27 cellular contexts compared by ENCODE assay signal in genomic region chr1:57363165-57363564, GRCh38.
"Had no signal": no experiment of that assay in that cellular context is flagged by ENCODE, and none has a peak within 500 bp of the region (broad histone marks: within the 10 kb centered on the region; RNA-seq: fewer than 3 reads in every experiment).

No MANE protein-coding gene starts in this region.

- DNase-seq: hippocampal formation; kidney glomerular epithelial cell; left colon; left lung; mesendoderm; naive thymus-derived CD4-positive, alpha-beta T cell; nucleus accumbens; pancreas; posterior cingulate gyrus; right lobe of liver; stimulated activated CD4-positive, alpha-beta T cell treated with anti-CD3 and anti-CD28 coated beads, Interleukin-12 subunit alpha, Interleukin-12 subunit beta, amount 100 ng/mL, for 4 hours; stimulated activated CD4-positive, alpha-beta T cell treated with anti-CD3 and anti-CD28 coated beads, Interleukin-15, amount 100 ng/mL, for 24 hours; stimulated activated CD4-positive, alpha-beta T cell treated with anti-CD3 and anti-CD28 coated beads, Interleukin-2, amount 100 ng/mL, for 24 hours; stimulated activated CD4-positive, alpha-beta T cell treated with anti-CD3 and anti-CD28 coated beads, Interleukin-4, amount 100 ng/mL, for 1 hour; stimulated activated naive CD4-positive, alpha-beta T cell; tibial artery; trophoblast cell; upper lobe of right lung had no signal

- H3K4me3 Mint-ChIP-seq: mesothelial cell of epicardium; naive thymus-derived CD4-positive, alpha-beta T cell; natural killer cell treated with Interleukin-12 subunit alpha and Interleukin-12 subunit beta and Interleukin-15 and Interleukin-18, amount 100 ng/mL, for 72 hours; neural crest cell; stimulated activated naive CD8-positive, alpha-beta T cell treated with anti-CD3 and anti-CD28 coated beads, Interleukin-15, Interleukin-2, amounts not matched to agents 100 ng/mL and 50 ng/mL, for 24 hours had no signal

- H3K4me3 ChIP-seq: left lung, lung, pancreas, prostate gland, right lobe of liver, skin epidermis, suprapubic skin, thoracic aorta, tibial artery, upper lobe of right lung had no signal

- H3K36me3 ChIP-seq: left lung, pancreas, prostate gland, right lobe of liver, suprapubic skin, thoracic aorta, tibial artery, upper lobe of right lung had no signal

- H3K27ac ChIP-seq: left lung, pancreas, prostate gland, right lobe of liver, skin epidermis, suprapubic skin, thoracic aorta, tibial artery, upper lobe of right lung had no signal

- H3K9me3 ChIP-seq: pancreas, prostate gland, right lobe of liver had no signal

- H3K4me1 ChIP-seq: left lung, pancreas, prostate gland, right lobe of liver, suprapubic skin, tibial artery, upper lobe of right lung had no signal

- H3K4me1 Mint-ChIP-seq: naive thymus-derived CD4-positive, alpha-beta T cell; neural crest cell had no signal

- H3K27me3 ChIP-seq: left lung, pancreas, right lobe of liver, suprapubic skin, tibial artery, upper lobe of right lung had no signal

- H3K27ac Mint-ChIP-seq: mesothelial cell of epicardium; naive thymus-derived CD4-positive, alpha-beta T cell; natural killer cell treated with Interleukin-12 subunit alpha and Interleukin-12 subunit beta and Interleukin-15 and Interleukin-18, amount 100 ng/mL, for 72 hours; stimulated activated naive CD8-positive, alpha-beta T cell treated with anti-CD3 and anti-CD28 coated beads, Interleukin-15, Interleukin-2, amounts not matched to agents 100 ng/mL and 50 ng/mL, for 24 hours had no signal

- H3K27me3 Mint-ChIP-seq: stimulated activated naive CD8-positive, alpha-beta T cell treated with anti-CD3 and anti-CD28 coated beads, Interleukin-15, Interleukin-2, amounts not matched to agents 100 ng/mL and 50 ng/mL, for 24 hours had no signal

- ATAC-seq: left colon; left lung; naive thymus-derived CD4-positive, alpha-beta T cell; natural killer cell treated with Interleukin-12 subunit alpha and Interleukin-12 subunit beta and Interleukin-15 and Interleukin-18, amount 100 ng/mL, for 72 hours; pancreas; right lobe of liver; upper lobe of right lung had no signal

- H3K9me3 Mint-ChIP-seq: natural killer cell treated with Interleukin-12 subunit alpha and Interleukin-12 subunit beta and Interleukin-15 and Interleukin-18, amount 100 ng/mL, for 72 hours had no signal
